Comparison of ENCODE assay signal across 2 cellular contexts in genomic region chr1:57982852-57983251, GRCh38.
TF ChIP-seq lines count a peak whose summit lies in the region.

No MANE protein-coding gene starts in this region.

TF ChIP-seq in GM23338, 12 proteins besides CTCF, POLR2A, EP300 and RAD21 (continued from another document):
- TF ChIP-seq ZNF462 (CRISPR knock-in tag; IDR thresholded peaks at IDR 0.05) (no peak), ETS1 (IDR thresholded peaks at IDR 0.05) (no peak), POLR2AphosphoS5 (IDR thresholded peaks at IDR 0.05; ENCODE audit: low read depth) (no peak), CREB1 (CRISPR knock-in tag; IDR thresholded peaks at IDR 0.05; ENCODE audit: low read depth) (no peak), JUNB (IDR thresholded peaks at IDR 0.05; ENCODE audit: unreplicated experiment) (no peak), ZNF114 (CRISPR knock-in tag; IDR thresholded peaks at IDR 0.05) (no peak), REST (IDR thresholded peaks at IDR 0.05; ENCODE audit: unreplicated experiment) (no peak), EZH2phosphoT487 (IDR thresholded peaks at IDR 0.05; ENCODE audit: unreplicated experiment) (no peak), EZH2 (IDR thresholded peaks at IDR 0.05; ENCODE audit: low read depth, unreplicated experiment) (no peak)

TF ChIP-seq in H1, 55 proteins besides CTCF, POLR2A, EP300 and RAD21 (continued from another document):
- no peak for TF ChIP-seq POLR2AphosphoS5 (IDR thresholded peaks at IDR 0.05; ENCODE audit: low read depth, low read length)
- TF ChIP-seq CREB1 (IDR thresholded peaks at IDR 0.05), result no peak
- TF ChIP-seq ZNF274 (IDR thresholded peaks at IDR 0.05; ENCODE audit: borderline replicate concordance, extremely low read depth, low read length), result no peak
- TF ChIP-seq HDAC2 (IDR thresholded peaks at IDR 0.05; ENCODE audit: borderline replicate concordance in 1 of 2, low read depth in 2 of 2, low read length in 2 of 2), result no peak
- no peak for TF ChIP-seq RXRA (IDR thresholded peaks at IDR 0.05; ENCODE audit: insufficient read depth, low read depth, low read length)
- no peak for TF ChIP-seq SIRT6 (IDR thresholded peaks at IDR 0.05; ENCODE audit: low read length)
- TF ChIP-seq ASH2L (IDR thresholded peaks at IDR 0.05; ENCODE audit: low read length), result no peak
- TF ChIP-seq ATF3 (IDR thresholded peaks at IDR 0.05; ENCODE audit: insufficient read depth, low read depth, low read length), result no peak
TF ChIP-seq in H1: peak in this region for 0.
